ENCODE assay signal across 32 cellular contexts in genomic region chr12:3229577-3229976, GRCh38.
DNase-seq lines count a peak whose midpoint lies in the region; ATAC-seq and TF ChIP-seq lines count a peak whose summit lies in the region.
"Had no signal": no experiment of that assay in that cellular context is flagged by ENCODE, and none has a peak within 500 bp of the region (broad histone marks: within the 10 kb centered on the region; RNA-seq: fewer than 3 reads in every experiment).

No MANE protein-coding gene starts in this region.

- H4K20me1 ChIP-seq in DND-41 (ENCODE audit: insufficient read depth, low read length), result no peaks in the 10 kb centered on the region
- H4K20me1 ChIP-seq in OCI-LY1 (ENCODE audit: insufficient read depth, low read length), result no peaks in the 10 kb centered on the region

- H3K36me3 ChIP-seq in DND-41 (ENCODE audit: insufficient read depth, low read length) (no peaks in the 10 kb centered on the region), OCI-LY1 (ENCODE audit: insufficient read depth, low read length) (no peaks in the 10 kb centered on the region), stomach (no peaks in the 10 kb centered on the region)

- H3K4me3 ChIP-seq in DND-41 (ENCODE audit: low read depth in 1 of 2, low read length in 2 of 2), result no peak overlapping the region
- H3K4me3 ChIP-seq in OCI-LY1 (ENCODE audit: low read depth, low read length, poor library complexity, severe bottlenecking), result no peak overlapping the region
- no peak overlapping the region for H3K4me3 ChIP-seq in stomach

- no peaks in the 10 kb centered on the region for H3K9me3 ChIP-seq in DND-41 (ENCODE audit: insufficient read depth, low read length, severe bottlenecking)
- no peaks in the 10 kb centered on the region for H3K9me3 ChIP-seq in OCI-LY1 (ENCODE audit: low read length)
- no peaks in the 10 kb centered on the region for H3K9me3 ChIP-seq in stomach
- H3K9me3 ChIP-seq: SK-N-SH had no signal

- TF ChIP-seq EP300 in stomach (IDR thresholded peaks at IDR 0.05), result no peak

- H3K9ac ChIP-seq in DND-41 (ENCODE audit: low read depth, low read length), result no peak overlapping the region
- H3K9ac ChIP-seq in OCI-LY1 (ENCODE audit: low read length), result no peak overlapping the region
- H3K9ac ChIP-seq: SK-N-SH had no signal

- H3K27ac Mint-ChIP-seq in memory B cell, result no peak overlapping the region
- no peak overlapping the region for H3K27ac Mint-ChIP-seq in activated CD4-positive, alpha-beta memory T cell treated with anti-CD3 and anti-CD28 coated beads, Interleukin-2, amount 10 ng/mL, durations not matched to agents 7 days and 5 days
- H3K27ac Mint-ChIP-seq: activated naive CD8-positive, alpha-beta T cell treated with anti-CD3 and anti-CD28 coated beads, Interleukin-2, amount 50 U/mL, for 24 hours; activated T-cell treated with anti-CD3 and anti-CD28 coated beads, Interleukin-2, amount 50 U/mL, for 72 hours; effector memory CD8-positive, alpha-beta T cell; mesothelial cell of epicardium; natural killer cell treated with Interleukin-12 subunit alpha and Interleukin-12 subunit beta and Interleukin-15 and Interleukin-18, amount 100 ng/mL, for 72 hours; T-helper 1 cell treated with Interleukin-12 subunit alpha and Interleukin-12 subunit beta and Interleukin-4 antibody, amounts not matched to agents 30 μg/mL and 1 μg/mL, for 36 hours; type B pancreatic cell had no signal

- H2AFZ ChIP-seq in DND-41 (ENCODE audit: low read depth, low read length) (no peak overlapping the region), OCI-LY1 (ENCODE audit: low read length) (no peak overlapping the region)

- H3F3A ChIP-seq in OCI-LY1 (ENCODE audit: insufficient read depth, low read length), result no peaks in the 10 kb centered on the region

- peaks cover 4% of the 10 kb centered on the region for H3K36me3 Mint-ChIP-seq in memory B cell
- no peaks in the 10 kb centered on the region for H3K36me3 Mint-ChIP-seq in activated CD4-positive, alpha-beta memory T cell treated with anti-CD3 and anti-CD28 coated beads, Interleukin-2, amount 10 ng/mL, durations not matched to agents 7 days and 5 days (ENCODE audit: low read depth)
- H3K36me3 Mint-ChIP-seq: natural killer cell treated with Interleukin-12 subunit alpha and Interleukin-12 subunit beta and Interleukin-15 and Interleukin-18, amount 100 ng/mL, for 72 hours had no signal

- peaks cover 4% of the 10 kb centered on the region for H3K27me3 Mint-ChIP-seq in memory B cell
- peaks cover 8% of the 10 kb centered on the region for H3K27me3 Mint-ChIP-seq in activated CD4-positive, alpha-beta memory T cell treated with anti-CD3 and anti-CD28 coated beads, Interleukin-2, amount 10 ng/mL, durations not matched to agents 7 days and 5 days

- H3K27me3 ChIP-seq in DND-41 (ENCODE audit: insufficient read depth, low read length, poor library complexity) (peaks cover 37% of the 10 kb centered on the region), OCI-LY1 (ENCODE audit: insufficient read depth, low read length) (peaks cover 6% of the 10 kb centered on the region; the same call in 1 of the 2 replicates), stomach (no peaks in the 10 kb centered on the region)

- H3K4me1 ChIP-seq in DND-41 (ENCODE audit: insufficient read depth, low read length) (no peaks in the 10 kb centered on the region), OCI-LY1 (ENCODE audit: insufficient read depth, low read length, severe bottlenecking) (peaks cover 50% of the 10 kb centered on the region), stomach (no peaks in the 10 kb centered on the region)

- no peak for TF ChIP-seq CTCF in DND-41 (IDR thresholded peaks at IDR 0.05; ENCODE audit: borderline replicate concordance, extremely low read depth, low read length, poor library complexity, severe bottlenecking)
- TF ChIP-seq CTCF in OCI-LY1 (IDR thresholded peaks at IDR 0.05; ENCODE audit: low read length), result no peak
- no peak for TF ChIP-seq CTCF in stomach (IDR thresholded peaks at IDR 0.05)

- H3K27ac ChIP-seq in DND-41 (ENCODE audit: low read length), result no peak overlapping the region
- H3K27ac ChIP-seq in OCI-LY1 (ENCODE audit: low read depth, low read length, poor library complexity, severe bottlenecking), result peak overlapping the region; percentile 64
- no peak overlapping the region for H3K27ac ChIP-seq in stomach
- H3K27ac ChIP-seq: C4-2B had no signal

- WGBS in stomach, 5 donors, result 76 to 91% (median 87%) methylated on average over 4 to 5 of the region's 5 CpGs

- no peaks in the 10 kb centered on the region for H3K79me2 ChIP-seq in DND-41 (ENCODE audit: insufficient read depth, low read length)
- no peaks in the 10 kb centered on the region for H3K79me2 ChIP-seq in OCI-LY1 (ENCODE audit: insufficient read depth, low read length)

- peak; percentile 38 for DNase-seq in DND-41
- peak in 1 of 2 donors; percentile 16 for DNase-seq in memory B cell (ENCODE audit: low spot score in 2 of 2)
- DNase-seq in stomach, result no peak
- DNase-seq in activated CD4-positive, alpha-beta memory T cell treated with anti-CD3 and anti-CD28 coated beads, Interleukin-2, amount 10 ng/mL, durations not matched to agents 7 days and 5 days, result no peak
- DNase-seq: activated CD4-positive, alpha-beta T cell treated with anti-CD3 and anti-CD28 coated beads, Interleukin-2, amount 50 U/mL, for 48 hours; activated naive CD4-positive, alpha-beta T cell; activated naive CD8-positive, alpha-beta T cell treated with anti-CD3 and anti-CD28 coated beads, Interleukin-2, amount 50 U/mL, for 24 hours; activated T-cell treated with anti-CD3 and anti-CD28 coated beads, Interleukin-2, amount 50 U/mL, for 72 hours; central memory CD4-positive, alpha-beta T cell; COR-L47; DMS53; effector memory CD8-positive, alpha-beta T cell; H7; islet precursor cell; Kasumi-1; NCI-H1436 treated with DMSO at 0.1 percent for 48 hours; NCI-H2107; NCI-H446 treated with DMSO at 0.1 percent for 48 hours; NCI-H82; occipital lobe; SK-N-SH; stimulated activated CD4-positive, alpha-beta T cell treated with anti-CD3 and anti-CD28 coated beads, Interleukin-4, amount 100 ng/mL, for 24 hours; substantia nigra had no signal

- ATAC-seq in DND-41 (ENCODE audit: insufficient read depth, low read depth), result peak; percentile 37; the same call in 2 of the 3 replicates
- ATAC-seq in GM18907 (IDR thresholded peaks at IDR 0.05; ENCODE audit: unreplicated experiment), result peak; percentile 48
- peak; percentile 92 for ATAC-seq in memory B cell (ENCODE audit: low read depth)
- no peak for ATAC-seq in GM21360 (IDR thresholded peaks at IDR 0.05; ENCODE audit: unreplicated experiment)
- ATAC-seq: activated CD4-positive, CD25-positive, alpha-beta regulatory T cell treated with anti-CD3 and anti-CD28 coated beads, Interleukin-2, amount 50 U/mL, for 24 hours; activated naive CD8-positive, alpha-beta T cell treated with anti-CD3 and anti-CD28 coated beads, Interleukin-2, amount 50 U/mL, for 24 hours; activated T-cell treated with anti-CD3 and anti-CD28 coated beads, Interleukin-2, amount 50 U/mL, for 72 hours; effector memory CD8-positive, alpha-beta T cell; natural killer cell treated with Interleukin-12 subunit alpha and Interleukin-12 subunit beta and Interleukin-15 and Interleukin-18, amount 100 ng/mL, for 72 hours had no signal

- POLR2A ChIA-PET in activated CD4-positive, alpha-beta memory T cell treated with anti-CD3 and anti-CD28 coated beads, Interleukin-2, amount 10 ng/mL, durations not matched to agents 7 days and 5 days (lab: Charles Lee), result no interaction called here

- TF ChIP-seq POLR2A in stomach (IDR thresholded peaks at IDR 0.05), result no peak

- peaks cover 4% of the 10 kb centered on the region for H3K9me3 Mint-ChIP-seq in memory B cell
- H3K9me3 Mint-ChIP-seq in activated CD4-positive, alpha-beta memory T cell treated with anti-CD3 and anti-CD28 coated beads, Interleukin-2, amount 10 ng/mL, durations not matched to agents 7 days and 5 days, result no peaks in the 10 kb centered on the region
- H3K9me3 Mint-ChIP-seq: activated naive CD8-positive, alpha-beta T cell treated with anti-CD3 and anti-CD28 coated beads, Interleukin-2, amount 50 U/mL, for 24 hours; natural killer cell treated with Interleukin-12 subunit alpha and Interleukin-12 subunit beta and Interleukin-15 and Interleukin-18, amount 100 ng/mL, for 72 hours; T-helper 1 cell treated with Interleukin-12 subunit alpha and Interleukin-12 subunit beta and Interleukin-4 antibody, amounts not matched to agents 30 μg/mL and 1 μg/mL, for 36 hours had no signal

- H3K4me2 ChIP-seq in DND-41 (ENCODE audit: insufficient read depth, low read length), result no peak overlapping the region
- no peak overlapping the region; the same call in 1 of the 2 replicates for H3K4me2 ChIP-seq in OCI-LY1 (ENCODE audit: low read length)
- H3K4me2 ChIP-seq: SK-N-SH had no signal

- H3K9me2 ChIP-seq in OCI-LY1 (ENCODE audit: low read depth, low read length), result no peaks in the 10 kb centered on the region
- H3K9me2 ChIP-seq: SK-N-SH had no signal

- H3K4me3 Mint-ChIP-seq in memory B cell, result peak overlapping the region; percentile 41
- H3K4me3 Mint-ChIP-seq in activated CD4-positive, alpha-beta memory T cell treated with anti-CD3 and anti-CD28 coated beads, Interleukin-2, amount 10 ng/mL, durations not matched to agents 7 days and 5 days, result no peak overlapping the region
- H3K4me3 Mint-ChIP-seq: activated naive CD8-positive, alpha-beta T cell treated with anti-CD3 and anti-CD28 coated beads, Interleukin-2, amount 50 U/mL, for 24 hours; activated T-cell treated with anti-CD3 and anti-CD28 coated beads, Interleukin-2, amount 50 U/mL, for 72 hours; effector memory CD8-positive, alpha-beta T cell; mesothelial cell of epicardium; natural killer cell treated with Interleukin-12 subunit alpha and Interleukin-12 subunit beta and Interleukin-15 and Interleukin-18, amount 100 ng/mL, for 72 hours; T-helper 1 cell treated with Interleukin-12 subunit alpha and Interleukin-12 subunit beta and Interleukin-4 antibody, amounts not matched to agents 30 μg/mL and 1 μg/mL, for 36 hours; type B pancreatic cell had no signal

- intact Hi-C loops in stomach (cut with DNase I; ENCODE audit: low total_unique reads), result no loop called here

- CTCF ChIA-PET in activated CD4-positive, alpha-beta memory T cell treated with anti-CD3 and anti-CD28 coated beads, Interleukin-2, amount 10 ng/mL, durations not matched to agents 7 days and 5 days (lab: Charles Lee), result interaction anchor here (1.4 to 1.6 kb wide), 2 partner anchors 46 to 48 kb away, joined by 3 to 4 read pairs; no protein-coding TSS in a partner anchor

- peaks cover 35% of the 10 kb centered on the region for H3K4me1 Mint-ChIP-seq in memory B cell
- no peaks in the 10 kb centered on the region for H3K4me1 Mint-ChIP-seq in activated CD4-positive, alpha-beta memory T cell treated with anti-CD3 and anti-CD28 coated beads, Interleukin-2, amount 10 ng/mL, durations not matched to agents 7 days and 5 days
- H3K4me1 Mint-ChIP-seq: activated naive CD8-positive, alpha-beta T cell treated with anti-CD3 and anti-CD28 coated beads, Interleukin-2, amount 50 U/mL, for 24 hours had no signal
